22 cellular contexts compared by ENCODE assay signal in genomic region chr6:113406051-113406695, GRCh38.
"Had no signal": no experiment of that assay in that cellular context is flagged by ENCODE, and none has a peak within 500 bp of the region (broad histone marks: within the 10 kb centered on the region; RNA-seq: fewer than 3 reads in every experiment).

No MANE protein-coding gene starts in this region.

- ATAC-seq: activated CD4-positive, CD25-positive, alpha-beta regulatory T cell treated with anti-CD3 and anti-CD28 coated beads, Interleukin-2, amount 50 U/mL, for 24 hours; activated naive CD8-positive, alpha-beta T cell treated with anti-CD3 and anti-CD28 coated beads, Interleukin-2, amount 50 U/mL, for 24 hours; foreskin keratinocyte; left lung; naive thymus-derived CD8-positive, alpha-beta T cell; T-cell had no signal

- DNase-seq: activated CD4-positive, alpha-beta memory T cell treated with anti-CD3 and anti-CD28 coated beads, Interleukin-2, amount 10 ng/mL, durations not matched to agents 7 days and 5 days; activated CD4-positive, alpha-beta T cell treated with anti-CD3 and anti-CD28 coated beads, Interleukin-2, amount 10 ng/mL, durations not matched to agents 24 days and 14 days; activated effector memory CD4-positive, alpha-beta T cell treated with anti-CD3 and anti-CD28 coated beads, Interleukin-2, amount 50 U/mL, for 16 hours; activated naive CD4-positive, alpha-beta T cell treated with anti-CD3 and anti-CD28 coated beads, Interleukin-2, amount 50 U/mL, for 16 hours; activated naive CD8-positive, alpha-beta T cell treated with anti-CD3 and anti-CD28 coated beads, Interleukin-2, amount 50 U/mL, for 24 hours; activated T-cell treated with anti-CD3 and anti-CD28 coated beads for 4 hours; effector CD4-positive, alpha-beta T cell; erythroblast; foreskin keratinocyte; immature natural killer cell; left lung; naive thymus-derived CD8-positive, alpha-beta T cell; retina; stimulated activated CD4-positive, alpha-beta T cell treated with anti-CD3 and anti-CD28 coated beads, Interleukin-4, amount 100 ng/mL, for 24 hours; stimulated activated naive CD4-positive, alpha-beta T cell treated with Interleukin-2 at 50 U/mL for 16 hours; T-cell; upper lobe of left lung had no signal

- H3K27me3 ChIP-seq: cardiac muscle cell, foreskin keratinocyte, hepatocyte, left lung, upper lobe of left lung had no signal

- H3K4me3 ChIP-seq: cardiac muscle cell, hepatocyte, left lung, lung, upper lobe of left lung had no signal

- H3K27ac ChIP-seq: cardiac muscle cell, foreskin keratinocyte, hepatocyte, left lung, upper lobe of left lung, VCaP had no signal

- H3K9me3 ChIP-seq: left lung, upper lobe of left lung had no signal

- H3K36me3 ChIP-seq: cardiac muscle cell, left lung, upper lobe of left lung had no signal
